ENCODE assay signal across 8 cellular contexts in genomic region chr3:185280572-185281365, GRCh38. TPM values are rescaled to one million over a fixed set of nuclear protein-coding genes. Genes with fewer than 3 reads are reported as not detected.
DNase-seq lines count a peak whose midpoint lies in the region; ATAC-seq and TF ChIP-seq lines count a peak whose summit lies in the region.

No MANE protein-coding gene starts in this region.

- H3K4me3 Mint-ChIP-seq in activated B cell treated with CpG ODN at 0.5 μM for 24 hours, result peak overlapping the region; percentile 20
- no peak overlapping the region for H3K4me3 Mint-ChIP-seq in stimulated activated effector memory CD8-positive, alpha-beta T cell treated with anti-CD3 and anti-CD28 coated beads, Interleukin-12 subunit alpha, Interleukin-12 subunit beta, amount 100 ng/mL, for 72 hours

- POLR2A ChIA-PET in activated B cell treated with CpG ODN at 0.5 μM for 24 hours (lab: Charles Lee), result no interaction called here

- H3K27ac Mint-ChIP-seq in activated B cell treated with CpG ODN at 0.5 μM for 24 hours, result no peak overlapping the region
- no peak overlapping the region for H3K27ac Mint-ChIP-seq in stimulated activated effector memory CD8-positive, alpha-beta T cell treated with anti-CD3 and anti-CD28 coated beads, Interleukin-12 subunit alpha, Interleukin-12 subunit beta, amount 100 ng/mL, for 72 hours

- no peak for TF ChIP-seq CTCF in activated B cell treated with CpG ODN at 0.5 μM for 24 hours (IDR thresholded peaks at IDR 0.05)

- CTCF ChIA-PET in activated B cell treated with CpG ODN at 0.5 μM for 24 hours (lab: Charles Lee), result no interaction called here

- H3K27me3 Mint-ChIP-seq in activated B cell treated with CpG ODN at 0.5 μM for 24 hours, result peaks cover 31% of the 10 kb centered on the region

- intact Hi-C loops in activated B cell treated with CpG ODN at 0.5 μM for 24 hours (cut with micrococcal nuclease), result loop anchor here (5.0 to 10.0 kb wide), 4 partner anchors 73 to 1396 kb away; partner anchors contain the start of genes PARL, TMEM41A and VPS8

- ATAC-seq in GM21515 (IDR thresholded peaks at IDR 0.05; ENCODE audit: unreplicated experiment) (peak; percentile 36), activated B cell treated with CpG ODN at 0.5 μM for 24 hours (ENCODE audit: low read depth) (no peak), GM19395 (IDR thresholded peaks at IDR 0.05; ENCODE audit: unreplicated experiment) (no peak), GM18858 (IDR thresholded peaks at IDR 0.05; ENCODE audit: unreplicated experiment) (no peak)
- no peak for ATAC-seq in stimulated activated effector memory CD8-positive, alpha-beta T cell treated with anti-CD3 and anti-CD28 coated beads, Interleukin-12 subunit alpha, Interleukin-12 subunit beta, amount 100 ng/mL, for 72 hours

- peaks cover 21% of the 10 kb centered on the region for H3K4me1 Mint-ChIP-seq in activated B cell treated with CpG ODN at 0.5 μM for 24 hours
- H3K4me1 Mint-ChIP-seq in stimulated activated effector memory CD8-positive, alpha-beta T cell treated with anti-CD3 and anti-CD28 coated beads, Interleukin-12 subunit alpha, Interleukin-12 subunit beta, amount 100 ng/mL, for 72 hours, result peaks cover 19% of the 10 kb centered on the region

- H3K36me3 Mint-ChIP-seq in activated B cell treated with CpG ODN at 0.5 μM for 24 hours (ENCODE audit: low read depth), result peaks cover 9% of the 10 kb centered on the region
- peaks cover 11% of the 10 kb centered on the region for H3K36me3 Mint-ChIP-seq in stimulated activated effector memory CD8-positive, alpha-beta T cell treated with anti-CD3 and anti-CD28 coated beads, Interleukin-12 subunit alpha, Interleukin-12 subunit beta, amount 100 ng/mL, for 72 hours

- peak; percentile 12 for DNase-seq in Ammon's horn (ENCODE audit: low spot score)
- peak; percentile 85 for DNase-seq in NCI-H2196 treated with DMSO at 0.1 percent for 48 hours (lab: John Stamatoyannopoulos, UW; ENCODE audit: unreplicated experiment)
- DNase-seq in activated B cell treated with CpG ODN at 0.5 μM for 24 hours, result no peak
- peak; percentile 70 for DNase-seq in iris pigment epithelial cell (ENCODE audit: low read depth)
- DNase-seq in stimulated activated effector memory CD8-positive, alpha-beta T cell treated with anti-CD3 and anti-CD28 coated beads, Interleukin-12 subunit alpha, Interleukin-12 subunit beta, amount 100 ng/mL, for 72 hours (ENCODE audit: low spot score in 2 of 2), result no peak

- H3K9me3 Mint-ChIP-seq in activated B cell treated with CpG ODN at 0.5 μM for 24 hours, result peaks cover 14% of the 10 kb centered on the region
- H3K9me3 Mint-ChIP-seq in stimulated activated effector memory CD8-positive, alpha-beta T cell treated with anti-CD3 and anti-CD28 coated beads, Interleukin-12 subunit alpha, Interleukin-12 subunit beta, amount 100 ng/mL, for 72 hours, result no peaks in the 10 kb centered on the region

RNA-seq across cellular contexts. Expression of gene EHHADH, which starts 26.9 kb away (rescaled TPM):
- total RNA-seq in activated B cell treated with CpG ODN at 0.5 μM for 24 hours, result 1.1 and 1.7 TPM in 2 replicates

Comparison
In these comparisons a context has a peak if more than half of its experiments do, and no peak if none do; other contexts are left out.
1. DNase-seq: peak in Ammon's horn (single experiment), NCI-H2196 treated with DMSO at 0.1 percent for 48 hours (single experiment) and iris pigment epithelial cell (single experiment); none in activated B cell treated with CpG ODN at 0.5 μM for 24 hours (single experiment) and stimulated activated effector memory CD8-positive, alpha-beta T cell treated with anti-CD3 and anti-CD28 coated beads, Interleukin-12 subunit alpha, Interleukin-12 subunit beta, amount 100 ng/mL, for 72 hours (0 of 2).